Comparison of ENCODE assay signal across 11 cellular contexts in genomic region chr7:32206987-32207386, GRCh38.
A peak's percentile ranks its signal among the peaks of the same experiment; 100 is the strongest.
DNase-seq lines count a peak whose midpoint lies in the region; ATAC-seq and TF ChIP-seq lines count a peak whose summit lies in the region.
"Had no signal": no experiment of that assay in that cellular context is flagged by ENCODE, and none has a peak within 500 bp of the region (broad histone marks: within the 10 kb centered on the region; RNA-seq: fewer than 3 reads in every experiment).

No MANE protein-coding gene starts in this region.

- ATAC-seq in stimulated activated naive CD8-positive, alpha-beta T cell treated with anti-CD3 and anti-CD28 coated beads, Interleukin-15, amount 100 ng/mL, for 72 hours, result peak; percentile 10
- ATAC-seq in stimulated activated naive CD8-positive, alpha-beta T cell treated with anti-CD3 and anti-CD28 coated beads, Interleukin-15, Interleukin-2, amounts not matched to agents 100 U/mL and 50 U/mL, for 24 hours, result no peak
- ATAC-seq in left cardiac atrium (peak; percentile 39 to 46), GM18909 (IDR thresholded peaks at IDR 0.05; ENCODE audit: poor library complexity, unreplicated experiment) (no peak)

- no peak for DNase-seq in stimulated activated naive CD8-positive, alpha-beta T cell treated with anti-CD3 and anti-CD28 coated beads, Interleukin-15, amount 100 ng/mL, for 72 hours
- no peak for DNase-seq in stimulated activated naive CD8-positive, alpha-beta T cell treated with anti-CD3 and anti-CD28 coated beads, Interleukin-15, Interleukin-2, amounts not matched to agents 100 U/mL and 50 U/mL, for 24 hours
- DNase-seq in left cardiac atrium, result no peak
- no peak for DNase-seq in UCSD-AML1 (lab: John Stamatoyannopoulos, UW; ENCODE audit: unreplicated experiment)
- no peak for DNase-seq in middle frontal gyrus (ENCODE audit: extremely low spot score, low spot score)
- DNase-seq in activated CD4-positive, alpha-beta T cell treated with anti-CD3 and anti-CD28 coated beads for 48 hours, result no peak
- DNase-seq: CD8-positive, alpha-beta memory T cell; NCI-H2171; small intestine had no signal

- H3K27me3 Mint-ChIP-seq in stimulated activated naive CD8-positive, alpha-beta T cell treated with anti-CD3 and anti-CD28 coated beads, Interleukin-15, amount 100 ng/mL, for 72 hours, result peaks cover 9% of the 10 kb centered on the region

- no peak overlapping the region for H3K27ac ChIP-seq in VCaP

- intact Hi-C loops in left cardiac atrium (cut with DNase I), result no loop called here

- H3K9me3 Mint-ChIP-seq in stimulated activated naive CD8-positive, alpha-beta T cell treated with anti-CD3 and anti-CD28 coated beads, Interleukin-15, amount 100 ng/mL, for 72 hours, result no peaks in the 10 kb centered on the region

- no peaks in the 10 kb centered on the region for H3K4me1 Mint-ChIP-seq in stimulated activated naive CD8-positive, alpha-beta T cell treated with anti-CD3 and anti-CD28 coated beads, Interleukin-15, amount 100 ng/mL, for 72 hours
- H3K4me1 Mint-ChIP-seq: CD8-positive, alpha-beta memory T cell had no signal

- peak; percentile 36; the same call in 1 of the 2 replicates for TF ChIP-seq CTCF in VCaP (conservative IDR thresholded peaks at IDR 0.05)

- no peak overlapping the region for H3K27ac Mint-ChIP-seq in stimulated activated naive CD8-positive, alpha-beta T cell treated with anti-CD3 and anti-CD28 coated beads, Interleukin-15, amount 100 ng/mL, for 72 hours
- H3K27ac Mint-ChIP-seq: CD8-positive, alpha-beta memory T cell had no signal

- no peak overlapping the region for H3K4me3 Mint-ChIP-seq in stimulated activated naive CD8-positive, alpha-beta T cell treated with anti-CD3 and anti-CD28 coated beads, Interleukin-15, amount 100 ng/mL, for 72 hours
- H3K4me3 Mint-ChIP-seq: CD8-positive, alpha-beta memory T cell had no signal

Comparison
In these comparisons a context has a peak if more than half of its experiments do, and no peak if none do; other contexts are left out.
1. ATAC-seq: peak in stimulated activated naive CD8-positive, alpha-beta T cell treated with anti-CD3 and anti-CD28 coated beads, Interleukin-15, amount 100 ng/mL, for 72 hours (single experiment) and left cardiac atrium (2 of 2); none in stimulated activated naive CD8-positive, alpha-beta T cell treated with anti-CD3 and anti-CD28 coated beads, Interleukin-15, Interleukin-2, amounts not matched to agents 100 U/mL and 50 U/mL, for 24 hours (single experiment) and GM18909 (single experiment).